In genomic region chr9:33248606-33249005, GRCh38 we compare ENCODE assay signal across 30 cellular contexts. TPM values are rescaled to one million over a fixed set of nuclear protein-coding genes. Genes with fewer than 3 reads are reported as not detected.
DNase-seq lines count a peak whose midpoint lies in the region; ATAC-seq, FAIRE-seq and TF ChIP-seq lines count a peak whose summit lies in the region.
"Had no signal": no experiment of that assay in that cellular context is flagged by ENCODE, and none has a peak within 500 bp of the region (broad histone marks: within the 10 kb centered on the region; RNA-seq: fewer than 3 reads in every experiment).

No MANE protein-coding gene starts in this region.

- 95 to 98% methylated on average over 3 of the region's 3 CpGs for WGBS in sigmoid colon, 2 donors

- no peak for FAIRE-seq in H54 (lab: Jason Lieb, UNC)
- FAIRE-seq: H1 had no signal

- no peaks in the 10 kb centered on the region for H3K4me1 ChIP-seq in sigmoid colon
- H3K4me1 ChIP-seq: parathyroid adenoma had no signal

- H3K27me3 ChIP-seq in sigmoid colon, result no peaks in the 10 kb centered on the region

- peak; percentile 19 for ATAC-seq in GM18873 (IDR thresholded peaks at IDR 0.05; ENCODE audit: low FRiP score, unreplicated experiment)
- ATAC-seq in GM21723 (IDR thresholded peaks at IDR 0.05; ENCODE audit: unreplicated experiment), result peak; percentile 12
- ATAC-seq in HG03432 (IDR thresholded peaks at IDR 0.05; ENCODE audit: unreplicated experiment), result peak; percentile 9
- no peak for ATAC-seq in omental fat pad (ENCODE audit: low FRiP score)
- ATAC-seq: Panc1 had no signal

- no peak for TF ChIP-seq CTCF in sigmoid colon (IDR thresholded peaks at IDR 0.05)
- TF ChIP-seq CTCF in omental fat pad (IDR thresholded peaks at IDR 0.05), result no peak

- peaks cover 0 to 29% (median 6%) of the 10 kb centered on the region in 4 donors for H3K36me3 ChIP-seq in sigmoid colon

- peak; percentile 58 for DNase-seq in sigmoid colon
- DNase-seq in omental fat pad (ENCODE audit: low spot score), result no peak
- DNase-seq in NCI-H2227 treated with DMSO at 0.1 percent for 48 hours (lab: John Stamatoyannopoulos, UW), result no peak
- DNase-seq in H54 (ENCODE audit: insufficient read length, low spot score), result no peak
- DNase-seq: activated CD4-positive, alpha-beta T cell treated with anti-CD3 and anti-CD28 coated beads for 4 hours; activated gamma-delta T cell treated with Interleukin-2 at 50 U/mL for 16 hours; activated T-cell treated with anti-CD3 and anti-CD28 coated beads, Interleukin-2, amount 50 U/mL, for 4 hours; cerebellar nuclear complex; NCI-H1092 treated with DMSO at 0.1 percent for 48 hours; NCI-H2029; NCI-H526; SIG-M5; stimulated activated CD4-positive, alpha-beta T cell treated with anti-CD3 and anti-CD28 coated beads, Interleukin-2, amount 100 ng/mL, for 24 hours; SW 1271; T-helper 9 cell; trophoblast cell had no signal

- no peak overlapping the region for H3K4me3 ChIP-seq in sigmoid colon
- H3K4me3 ChIP-seq: smooth muscle cell had no signal

- H3K27ac ChIP-seq in sigmoid colon, result no peak overlapping the region
- H3K27ac ChIP-seq: KMS-11, parathyroid adenoma, VCaP had no signal

- no peak for TF ChIP-seq POLR2A in sigmoid colon (IDR thresholded peaks at IDR 0.05)
- TF ChIP-seq POLR2A in H54 (IDR thresholded peaks at IDR 0.05; ENCODE audit: low read depth, low read length), result no peak

- TF ChIP-seq EP300 in sigmoid colon (IDR thresholded peaks at IDR 0.05), result no peak

- intact Hi-C loops in sigmoid colon (cut with DNase I), result no loop called here

- no peaks in the 10 kb centered on the region for H3K9me3 ChIP-seq in sigmoid colon

RNA-seq across cellular contexts. Expression of gene SPINK4, which starts 8.6 kb away (rescaled TPM):
- not detected for total RNA-seq in sigmoid colon
- polyA plus RNA-seq in sigmoid colon, result 1,000 to 10,000 TPM in 1 of 3 donors, 100 to 1,000 TPM in 1, 10 to 100 TPM in 1; 26.4 to 1,105 (median 121) TPM
- total RNA-seq in omental fat pad, result not detected
- total RNA-seq: activated CD8-positive, alpha-beta memory T cell treated with anti-CD3 and anti-CD28 coated beads for 36 hours; activated T-cell treated with anti-CD3 and anti-CD28 coated beads, Interleukin-2, amount 50 U/mL, for 4 hours; Daoy; fibroblast of lung; H1; neural crest cell; smooth muscle cell had no signal
- polyA plus RNA-seq: AG04450, fibroblast of lung, H1, smooth muscle cell had no signal

RNA-seq across cellular contexts. Expression of gene BAG1, which starts 15.9 kb away (rescaled TPM):
- total RNA-seq in sigmoid colon, result 100 to 1,000 TPM in 3 of 4 donors, 10 to 100 TPM in 1; 93.3 to 164 (median 135) TPM
- 100 to 1,000 TPM; 105 to 243 (median 198) TPM for polyA plus RNA-seq in sigmoid colon
- total RNA-seq in omental fat pad, result 10 to 100 TPM; 52.5 to 93.7 (median 66.2) TPM

RNA-seq across cellular contexts. Expression of gene CHMP5, which starts 16.2 kb away (rescaled TPM):
- 10 to 100 TPM; 54.6 to 79.6 (median 64.3) TPM for total RNA-seq in sigmoid colon
- 100 to 1,000 TPM in 2 of 3 donors, 10 to 100 TPM in 1; 80.6 to 307 (median 183) TPM for polyA plus RNA-seq in sigmoid colon
- total RNA-seq in omental fat pad, result 10 to 100 TPM; 39.5 to 60.4 (median 56.0) TPM

RNA-seq across cellular contexts. Expression of gene NFX1, which starts 41.7 kb away (rescaled TPM):
- total RNA-seq in sigmoid colon (10 to 100 TPM; 34.3 to 40.7 (median 38.6) TPM), omental fat pad (10 to 100 TPM; 31.4 to 37.4 (median 34.9) TPM)
- polyA plus RNA-seq in sigmoid colon, result 10 to 100 TPM; 15.7 to 18.6 (median 17.7) TPM
